8 cellular contexts compared by ENCODE assay signal in genomic region chr16:58733248-58733670, GRCh38. TPM values are rescaled to one million over a fixed set of nuclear protein-coding genes. Genes with fewer than 3 reads are reported as not detected.
DNase-seq lines count a peak whose midpoint lies in the region; ATAC-seq, FAIRE-seq and TF ChIP-seq lines count a peak whose summit lies in the region.

No MANE protein-coding gene starts in this region.

- H3K27ac ChIP-seq in PC-9, result peak overlapping the region; percentile 13; the same call in 1 of the 2 replicates

- no TSS peak for BruUV-seq in PC-9 (replicated peaks; lab: Mats Ljungman, UMichigan)

- H3F3A ChIP-seq in PC-9 (ENCODE audit: insufficient read depth, low read depth), result no peaks in the 10 kb centered on the region

- H3K4me1 ChIP-seq in PC-9 (replicated peaks; ENCODE audit: insufficient read depth), result peaks cover 18% of the 10 kb centered on the region

- CTCF ChIA-PET in PC-9 (lab: Charles Lee), result no interaction called here

- peak overlapping the region; percentile 99 for H2AFZ ChIP-seq in PC-9

- TF ChIP-seq CTCF in PC-9 (conservative IDR thresholded peaks at IDR 0.05) (no peak), epithelial cell of esophagus (IDR thresholded peaks at IDR 0.05; ENCODE audit: insufficient read depth, low read depth, low read length, missing control alignments) (no peak)

- no peaks in the 10 kb centered on the region for H3K27me3 ChIP-seq in PC-9 (ENCODE audit: insufficient read depth, low read depth)

- no peak for FAIRE-seq in GM19239 (lab: Jason Lieb, UNC)

- no peaks in the 10 kb centered on the region for H3K9me3 ChIP-seq in PC-9 (ENCODE audit: insufficient read depth, low read depth)

- POLR2A ChIA-PET in PC-9 (lab: Charles Lee; ENCODE audit: unreplicated experiment), result no interaction called here

- H4K20me1 ChIP-seq in PC-9 (ENCODE audit: insufficient read depth), result peaks cover 44% of the 10 kb centered on the region

- ATAC-seq in GM21619 (IDR thresholded peaks at IDR 0.05; ENCODE audit: unreplicated experiment), result no peak

- DNase-seq in PC-9, result no peak
- peak; percentile 25 for DNase-seq in epithelial cell of esophagus (ENCODE audit: low read depth)
- DNase-seq in myocyte (ENCODE audit: low read depth), result peak; percentile 14
- no peak for DNase-seq in GM19238 (ENCODE audit: insufficient read length, low spot score)
- DNase-seq in GM19239 (ENCODE audit: insufficient read length, low spot score), result no peak
- no peak for DNase-seq in NCI-H1694 (lab: John Stamatoyannopoulos, UW)

- intact Hi-C loops in PC-9 (cut with micrococcal nuclease; ENCODE audit: unreplicated experiment), result no loop called here

- peaks cover 6% of the 10 kb centered on the region; the same call in 1 of the 2 replicates for H3K36me3 ChIP-seq in PC-9 (ENCODE audit: low read depth)

- H3K79me2 ChIP-seq in PC-9 (ENCODE audit: low read depth), result peaks cover 52% of the 10 kb centered on the region

- H3K4me2 ChIP-seq in PC-9, result peak overlapping the region; percentile 94

- peak overlapping the region; percentile 88 for H3K4me3 ChIP-seq in GM08714 (ENCODE audit: low read length)
- H3K4me3 ChIP-seq in PC-9, result peak overlapping the region; percentile 83
- H3K4me3 ChIP-seq in epithelial cell of esophagus (ENCODE audit: low read length), result peak overlapping the region; percentile 82

- H3K9me2 ChIP-seq in PC-9 (ENCODE audit: insufficient read depth), result no peaks in the 10 kb centered on the region

RNA-seq across cellular contexts. Expression of gene GOT2, which starts 0.9 kb away (rescaled TPM):
- total RNA-seq in PC-9 (2021) (105 and 125 TPM in 2 replicates), myocyte (45.9 and 49.0 TPM in 2 replicates)
- polyA plus RNA-seq in myocyte (2012), result 54.5 TPM

RNA-seq across cellular contexts. Expression of gene SLC38A7, which starts 48.7 kb away (rescaled TPM):
- total RNA-seq in PC-9 (2021), result 17.2 and 18.6 TPM in 2 replicates
- 19.5 and 20.3 TPM in 2 replicates for total RNA-seq in myocyte
- polyA plus RNA-seq in myocyte (2012), result 31.0 TPM

Comparison
In these comparisons a context has a peak if more than half of its experiments do, and no peak if none do; other contexts are left out.
1. DNase-seq: peak in epithelial cell of esophagus (single experiment) and myocyte (single experiment); none in PC-9 (0 of 2), GM19238 (single experiment), GM19239 (single experiment) and NCI-H1694 (single experiment).
2. Peak in every context shown above with its lines, with median percentiles within 50 percentile points of each other: H3K4me3 ChIP-seq.